Comparison of ENCODE assay signal across 22 cellular contexts in the genomic region with DNA sequence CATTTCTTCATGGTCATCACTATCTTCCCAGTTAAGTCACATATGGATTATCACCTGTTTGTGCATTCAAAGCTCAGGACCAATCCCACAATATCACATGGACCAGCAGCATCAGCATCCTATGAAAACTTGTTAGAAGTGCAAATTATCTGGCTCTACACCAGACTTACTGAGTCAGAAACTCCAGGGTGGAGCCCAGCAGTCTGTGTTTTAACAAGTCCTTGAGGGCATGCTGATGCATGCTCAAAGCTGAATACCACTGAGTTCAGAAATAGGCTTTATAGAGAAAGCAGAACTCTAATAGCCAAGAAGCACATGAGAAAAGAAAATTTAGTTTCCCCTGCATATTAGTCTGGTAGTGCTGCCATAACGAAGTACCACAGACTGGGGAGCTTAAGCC.
DNase-seq lines count a peak whose midpoint lies in the region; ATAC-seq and TF ChIP-seq lines count a peak whose summit lies in the region.
"Had no signal": no experiment of that assay in that cellular context is flagged by ENCODE, and none has a peak within 500 bp of the region (broad histone marks: within the 10 kb centered on the region; RNA-seq: fewer than 3 reads in every experiment).

No MANE protein-coding gene starts in this region.

- no peaks in the 10 kb centered on the region for H3K36me3 ChIP-seq in mammary epithelial cell (ENCODE audit: insufficient read depth, low read length)
- H3K36me3 ChIP-seq in sigmoid colon, result no peaks in the 10 kb centered on the region
- no peaks in the 10 kb centered on the region for H3K36me3 ChIP-seq in SJCRH30
- H3K36me3 ChIP-seq: BLaER1 had no signal

- peak overlapping the region; percentile 28 for H3K4me2 ChIP-seq in mammary epithelial cell (ENCODE audit: insufficient read depth, low read depth, low read length)
- H3K4me2 ChIP-seq: BLaER1, SK-N-SH had no signal

- in situ Hi-C loops in mammary epithelial cell (cut with MboI; ENCODE audit: low sequenced_read_pairs in 2 of 2), result no loop called here

- TF ChIP-seq CTCF in mammary epithelial cell (conservative IDR thresholded peaks at IDR 0.05 in 1 of 2, IDR thresholded peaks at IDR 0.05 in 1 of 2; ENCODE audit: extremely low read depth in 1 of 2, insufficient read depth in 1 of 2, low read depth in 1 of 2, low read length in 2 of 2), result no peak
- TF ChIP-seq CTCF in sigmoid colon (IDR thresholded peaks at IDR 0.05), result no peak

- dilution Hi-C loops in mammary epithelial cell (cut with HindIII; ENCODE audit: low sequenced_read_pairs), result no loop called here

- H3K4me3 ChIP-seq in mammary epithelial cell (replicated peaks in 1 of 3; ENCODE audit: insufficient read depth in 1 of 3, low read depth in 2 of 3, low read length in 3 of 3) (no peak overlapping the region), sigmoid colon (no peak overlapping the region), SJCRH30 (no peak overlapping the region)
- H3K4me3 ChIP-seq: BLaER1 had no signal

- no peak overlapping the region for H3K27ac ChIP-seq in mammary epithelial cell (ENCODE audit: insufficient read depth, low read depth, low read length)
- no peak overlapping the region for H3K27ac ChIP-seq in sigmoid colon
- H3K27ac ChIP-seq in SJCRH30, result no peak overlapping the region
- H3K27ac ChIP-seq: BLaER1, HL-60 had no signal

- ATAC-seq in HG03139 (IDR thresholded peaks at IDR 0.05; ENCODE audit: unreplicated experiment), result no peak
- ATAC-seq: CD8-positive, alpha-beta T cell had no signal

- WGBS in mammary epithelial cell (ENCODE audit: low coverage, missing lambda C conversion rate), result 0% methylated on average over 1 of the region's 1 CpG
- 29 to 71% methylated on average over 1 of the region's 1 CpG for WGBS in sigmoid colon, 2 donors

- peaks cover 6% of the 10 kb centered on the region for H3K4me1 ChIP-seq in mammary epithelial cell (ENCODE audit: insufficient read depth, low read length)
- no peaks in the 10 kb centered on the region for H3K4me1 ChIP-seq in sigmoid colon
- H3K4me1 ChIP-seq in SJCRH30, result no peaks in the 10 kb centered on the region
- H3K4me1 ChIP-seq: BLaER1 had no signal

- no peaks in the 10 kb centered on the region for H4K20me1 ChIP-seq in mammary epithelial cell (ENCODE audit: insufficient read depth, low read length)
- H4K20me1 ChIP-seq: BLaER1 had no signal

- H2AFZ ChIP-seq in mammary epithelial cell (ENCODE audit: low read depth, low read length), result no peak overlapping the region

- no peak for TF ChIP-seq POLR2A in sigmoid colon (IDR thresholded peaks at IDR 0.05)

- TF ChIP-seq EP300 in sigmoid colon (IDR thresholded peaks at IDR 0.05), result no peak

- CTCF ChIA-PET in mammary epithelial cell (lab: Charles Lee; ENCODE audit: low non-redundant PET), result no interaction called here

- no peaks in the 10 kb centered on the region for H3K79me2 ChIP-seq in mammary epithelial cell (ENCODE audit: insufficient read depth, low read length)

- intact Hi-C loops in mammary epithelial cell (cut with micrococcal nuclease), result no loop called here
- intact Hi-C loops in sigmoid colon (cut with DNase I), result no loop called here

- no peaks in the 10 kb centered on the region for H3K27me3 ChIP-seq in mammary epithelial cell (ENCODE audit: insufficient read depth, low read length)
- H3K27me3 ChIP-seq in sigmoid colon, result no peaks in the 10 kb centered on the region
- no peaks in the 10 kb centered on the region for H3K27me3 ChIP-seq in SJCRH30

- peak; percentile 5 for DNase-seq in H4 (ENCODE audit: low spot score)
- peak; percentile 47 for DNase-seq in RPMI7951 (ENCODE audit: low read depth)
- DNase-seq in mammary epithelial cell, result peak; percentile 69
- peak; percentile 1 for DNase-seq in foreskin melanocyte
- DNase-seq in sigmoid colon, result no peak
- DNase-seq in ureter (ENCODE audit: low spot score), result no peak
- DNase-seq in SJCRH30, result no peak
- DNase-seq: Calu3; CD8-positive, alpha-beta T cell; DMS53; GF-D8; KBM-7; NCI-H1105; NCI-H1694; NCI-H2081; NCI-H446 treated with DMSO at 0.1 percent for 48 hours; NCI-H526 treated with DMSO at 0.1 percent for 48 hours; SHP77 treated with DMSO at 0.1 percent for 48 hours; SK-N-SH had no signal

- no TSS peak for BruUV-seq in mammary epithelial cell (replicated peaks; lab: Mats Ljungman, UMichigan)

- no peak overlapping the region for H3K9ac ChIP-seq in mammary epithelial cell (ENCODE audit: insufficient read depth, low read length)
- H3K9ac ChIP-seq: BLaER1, SK-N-SH had no signal

- H3K9me3 ChIP-seq in mammary epithelial cell (replicated peaks; ENCODE audit: insufficient read depth, low read length), result peaks cover 3% of the 10 kb centered on the region
- H3K9me3 ChIP-seq in sigmoid colon, result no peaks in the 10 kb centered on the region
- no peaks in the 10 kb centered on the region for H3K9me3 ChIP-seq in SJCRH30 (replicated peaks)
- H3K9me3 ChIP-seq: BLaER1, SK-N-SH had no signal

Comparison
In these comparisons a context has a peak if more than half of its experiments do, and no peak if none do; other contexts are left out.
1. DNase-seq: peak in H4 (single experiment), RPMI7951 (single experiment), mammary epithelial cell (single experiment) and foreskin melanocyte (single experiment); none in sigmoid colon (single experiment), ureter (single experiment) and SJCRH30 (0 of 2).